ENCODE assay signal across 1 cellular context in the genomic region with DNA sequence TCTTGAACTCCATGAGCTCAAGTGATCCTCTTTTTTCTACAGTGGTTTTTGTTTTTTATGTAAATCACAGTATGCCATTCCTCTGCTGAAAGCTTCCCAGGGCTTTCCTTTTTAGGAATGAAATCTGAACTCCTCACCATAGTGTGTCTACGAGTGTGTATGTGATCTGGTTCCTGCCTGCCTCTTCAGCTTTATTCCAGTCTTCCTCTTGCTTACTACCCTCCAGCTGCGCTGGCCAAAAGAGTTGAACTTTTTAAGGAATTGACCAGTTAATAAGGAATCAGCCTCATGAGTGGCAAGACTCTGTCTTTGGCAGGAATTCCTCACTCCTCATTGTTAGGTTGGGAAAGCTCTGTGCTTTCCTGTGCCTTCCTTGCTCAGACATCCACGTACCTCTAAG.
A peak's percentile ranks its signal among the peaks of the same experiment; 100 is the strongest.
TF ChIP-seq lines count a peak whose summit lies in the region.

No MANE protein-coding gene starts in this region.

TF ChIP-seq in H1, 55 proteins besides CTCF, POLR2A, EP300 and RAD21:
- no peak for TF ChIP-seq HDAC2 (IDR thresholded peaks at IDR 0.05; ENCODE audit: borderline replicate concordance in 1 of 2, low read depth in 2 of 2, low read length in 2 of 2)
- TF ChIP-seq POLR2AphosphoS5 (IDR thresholded peaks at IDR 0.05; ENCODE audit: low read depth, low read length), result peak; percentile 38
- TF ChIP-seq, protein P1, sequence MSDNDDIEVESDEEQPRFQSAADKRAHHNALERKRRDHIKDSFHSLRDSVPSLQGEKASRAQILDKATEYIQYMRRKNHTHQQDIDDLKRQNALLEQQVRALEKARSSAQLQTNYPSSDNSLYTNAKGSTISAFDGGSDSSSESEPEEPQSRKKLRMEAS (IDR thresholded peaks at IDR 0.05), result no peak
- TF ChIP-seq TBP (IDR thresholded peaks at IDR 0.05; ENCODE audit: low read depth, low read length), result peak; percentile 66
- TF ChIP-seq SRF (IDR thresholded peaks at IDR 0.05; ENCODE audit: low read depth, low read length), result peak; percentile 86; the same call in 1 of the 2 replicates
- peak; percentile 61; the same call in 1 of the 2 replicates for TF ChIP-seq TAF1 (IDR thresholded peaks at IDR 0.05; ENCODE audit: low read depth, low read length)
TF ChIP-seq in H1: peak in this region for 4.
